Comparison of ENCODE assay signal across 27 cellular contexts in genomic region chr13:72545030-72545719, GRCh38.
"Had no signal": no experiment of that assay in that cellular context is flagged by ENCODE, and none has a peak within 500 bp of the region (broad histone marks: within the 10 kb centered on the region; RNA-seq: fewer than 3 reads in every experiment).

No MANE protein-coding gene starts in this region.

- ATAC-seq: naive thymus-derived CD4-positive, alpha-beta T cell; pancreas; right cardiac atrium; stimulated activated memory B cell treated with anti-CD40 and anti-IgM and Interleukin-4, amounts not matched to agents 10 μg/mL and 1 μg/mL and 100 μg/mL, for 72 hours; stimulated activated naive CD8-positive, alpha-beta T cell treated with anti-CD3 and anti-CD28 coated beads, Interleukin-15, amount 100 ng/mL, for 72 hours had no signal

- H3K27me3 ChIP-seq: pancreas, sigmoid colon, transverse colon, upper lobe of left lung, vagina had no signal

- H3K36me3 ChIP-seq: left ventricle myocardium inferior, pancreas, prostate gland, sigmoid colon, transverse colon, upper lobe of left lung, vagina had no signal

- H3K27ac ChIP-seq: left ventricle myocardium inferior, pancreas, prostate gland, sigmoid colon, transverse colon, upper lobe of left lung, vagina had no signal

- FAIRE-seq: islet of Langerhans, kidney, pancreas had no signal

- H3K4me3 ChIP-seq: left ventricle myocardium inferior, lung, pancreas, prostate gland, sigmoid colon, smooth muscle cell, transverse colon, upper lobe of left lung, vagina had no signal

- H3K4me1 ChIP-seq: left ventricle myocardium inferior, pancreas, prostate gland, sigmoid colon, upper lobe of left lung, vagina had no signal

- H3K9me3 ChIP-seq: left ventricle myocardium inferior, pancreas, prostate gland, sigmoid colon, transverse colon, upper lobe of left lung, vagina had no signal

- DNase-seq: hypothalamus; immature natural killer cell; kidney; left ventricle myocardium inferior; mesendoderm; naive thymus-derived CD4-positive, alpha-beta T cell; nucleus accumbens; pancreas; posterior cingulate gyrus; retina; right cardiac atrium; sigmoid colon; stimulated activated CD4-positive, alpha-beta T cell treated with anti-CD3 and anti-CD28 coated beads, Interleukin-1b, Interleukin-23, amount 100 ng/mL, for 48 hours; stimulated activated CD4-positive, alpha-beta T cell treated with anti-CD3 and anti-CD28 coated beads, Interleukin-2, amount 100 ng/mL, for 48 hours; stimulated activated CD4-positive, alpha-beta T cell treated with anti-CD3 and anti-CD28 coated beads, Interleukin-4, amount 100 ng/mL, for 4 hours; stimulated activated CD8-positive, alpha-beta memory T cell treated with anti-CD3 and anti-CD28 coated beads, Interleukin-4, amount 100 ng/mL, for 48 hours; stimulated activated naive CD4-positive, alpha-beta T cell treated with Interleukin-2 at 50 U/mL for 16 hours; stimulated activated naive CD8-positive, alpha-beta T cell treated with anti-CD3 and anti-CD28 coated beads, Interleukin-15, amount 100 ng/mL, for 72 hours; substantia nigra; transverse colon; upper lobe of left lung had no signal
